Comparison of ENCODE assay signal across 26 cellular contexts in the genomic region with DNA sequence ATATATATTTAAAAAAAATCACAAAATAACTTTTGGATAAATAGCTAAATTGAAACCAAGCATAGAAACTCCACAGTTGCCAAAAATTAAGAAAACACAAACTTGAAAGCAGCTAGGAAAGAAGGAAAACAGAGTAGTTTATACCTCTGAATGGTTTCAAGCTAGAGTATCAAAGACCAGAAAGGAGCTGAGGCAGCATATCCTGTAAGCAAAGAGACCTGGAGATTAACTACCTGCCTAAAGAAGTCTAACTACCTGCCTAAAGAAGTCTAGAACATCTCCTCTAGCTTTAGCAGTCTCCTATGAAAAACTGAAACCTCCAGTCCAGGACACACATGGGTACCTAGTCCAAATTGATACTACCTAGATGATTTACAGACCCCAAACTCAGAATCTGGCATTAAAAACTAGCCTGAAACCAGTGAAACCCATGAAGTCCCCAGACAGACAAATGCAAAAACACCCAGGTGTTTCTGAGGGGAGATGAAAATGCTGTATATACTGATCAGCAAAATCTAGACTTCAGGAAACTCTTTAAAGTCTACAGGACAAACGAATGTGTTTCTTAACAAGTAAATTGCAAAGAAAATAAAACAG. TPM values are rescaled to one million over a fixed set of nuclear protein-coding genes. Genes with fewer than 3 reads are reported as not detected.
DNase-seq lines count a peak whose midpoint lies in the region; ATAC-seq and TF ChIP-seq lines count a peak whose summit lies in the region.
"Had no signal": no experiment of that assay in that cellular context is flagged by ENCODE, and none has a peak within 500 bp of the region (broad histone marks: within the 10 kb centered on the region; RNA-seq: fewer than 3 reads in every experiment).

No MANE protein-coding gene starts in this region.

- no peak overlapping the region for H3K27ac ChIP-seq in CD4-positive, alpha-beta memory T cell (ENCODE audit: low read depth, low read length)
- H3K27ac ChIP-seq in upper lobe of right lung, result no peak overlapping the region
- H3K27ac ChIP-seq: BLaER1 treated with 17β-estradiol and CSF1 and Interleukin-3, amounts not matched to agents 10 nM and 100 nM; coronary artery; parathyroid adenoma had no signal

- H3K27ac Mint-ChIP-seq in CD4-positive, alpha-beta memory T cell, result peak overlapping the region in 4 of 7 donors; percentile 36 to 75 (median 60)
- H3K27ac Mint-ChIP-seq in endothelial cell (ENCODE audit: unreplicated experiment), result peak overlapping the region; percentile 14
- H3K27ac Mint-ChIP-seq: activated CD4-positive, alpha-beta memory T cell treated with anti-CD3 and anti-CD28 coated beads, Interleukin-2, amount 10 ng/mL, durations not matched to agents 7 days and 5 days; type B pancreatic cell had no signal

- H3K4me1 ChIP-seq in CD4-positive, alpha-beta memory T cell (ENCODE audit: insufficient read depth, low read length), result peaks cover 10% of the 10 kb centered on the region
- peaks cover 21% of the 10 kb centered on the region for H3K4me1 ChIP-seq in upper lobe of right lung

- H3K27me3 ChIP-seq in CD4-positive, alpha-beta memory T cell (ENCODE audit: insufficient read depth, low read length), result no peaks in the 10 kb centered on the region
- H3K27me3 ChIP-seq in upper lobe of right lung, result no peaks in the 10 kb centered on the region
- H3K27me3 ChIP-seq: BLaER1 treated with 17β-estradiol and CSF1 and Interleukin-3, amounts not matched to agents 10 nM and 100 nM had no signal

- CTCF ChIA-PET in CD4-positive, alpha-beta memory T cell (lab: Charles Lee; ENCODE audit: partially characterized antibody), result interaction anchor here (0.8 kb wide), 1 partner anchor 8 kb away, joined by 4 read pairs; no protein-coding TSS in a partner anchor

- peaks cover 11% of the 10 kb centered on the region for H3K36me3 ChIP-seq in CD4-positive, alpha-beta memory T cell (ENCODE audit: insufficient read depth, low read length)
- peaks cover 42% of the 10 kb centered on the region for H3K36me3 ChIP-seq in upper lobe of right lung

- H3K4me1 Mint-ChIP-seq in CD4-positive, alpha-beta memory T cell, result peaks cover 26 to 46% (median 37%) of the 10 kb centered on the region in 4 donors
- H3K4me1 Mint-ChIP-seq in endothelial cell (ENCODE audit: unreplicated experiment), result peaks cover 4% of the 10 kb centered on the region

- TF ChIP-seq CTCF in endothelial cell (IDR thresholded peaks at IDR 0.05; ENCODE audit: unreplicated experiment) (no peak), upper lobe of right lung (IDR thresholded peaks at IDR 0.05) (no peak)

- ATAC-seq in GM18907 (IDR thresholded peaks at IDR 0.05; ENCODE audit: unreplicated experiment) (peak; percentile 63), HG03460 (IDR thresholded peaks at IDR 0.05; ENCODE audit: unreplicated experiment) (peak; percentile 56), GM21528 (IDR thresholded peaks at IDR 0.05; ENCODE audit: low FRiP score, unreplicated experiment) (no peak), upper lobe of right lung (no peak)
- ATAC-seq: activated CD4-positive, CD25-positive, alpha-beta regulatory T cell treated with anti-CD3 and anti-CD28 coated beads, Interleukin-2, amount 50 U/mL, for 24 hours; effector memory CD8-positive, alpha-beta T cell; esophagus mucosa had no signal

- no peaks in the 10 kb centered on the region for H3K9me3 Mint-ChIP-seq in CD4-positive, alpha-beta memory T cell
- H3K9me3 Mint-ChIP-seq in endothelial cell (ENCODE audit: unreplicated experiment), result no peaks in the 10 kb centered on the region
- H3K9me3 Mint-ChIP-seq: activated CD4-positive, alpha-beta memory T cell treated with anti-CD3 and anti-CD28 coated beads, Interleukin-2, amount 10 ng/mL, durations not matched to agents 7 days and 5 days; effector memory CD8-positive, alpha-beta T cell; type B pancreatic cell had no signal

- H3K27me3 Mint-ChIP-seq in CD4-positive, alpha-beta memory T cell, result no peaks in the 10 kb centered on the region
- H3K27me3 Mint-ChIP-seq in endothelial cell (ENCODE audit: unreplicated experiment), result no peaks in the 10 kb centered on the region
- H3K27me3 Mint-ChIP-seq: activated CD4-positive, alpha-beta memory T cell treated with anti-CD3 and anti-CD28 coated beads, Interleukin-2, amount 10 ng/mL, durations not matched to agents 7 days and 5 days; effector memory CD8-positive, alpha-beta T cell; type B pancreatic cell had no signal

- no peak for DNase-seq in CD4-positive, alpha-beta memory T cell
- DNase-seq in endothelial cell (ENCODE audit: low spot score) (no peak), upper lobe of right lung (no peak), cerebellum (ENCODE audit: low spot score) (no peak)
- DNase-seq: activated CD4-positive, alpha-beta memory T cell treated with anti-CD3 and anti-CD28 coated beads, Interleukin-2, amount 10 ng/mL, durations not matched to agents 7 days and 5 days; amniotic stem cell; Calu3; DMS79 treated with DMSO at 0.1 percent for 48 hours; effector memory CD8-positive, alpha-beta T cell; foreskin fibroblast; GF-D8; H7; Kasumi-1; NCI-H510A; stimulated activated CD4-positive, alpha-beta T cell treated with anti-CD3 and anti-CD28 coated beads, Interleukin-2, amount 100 ng/mL, for 48 hours; T-helper 1 cell had no signal

- POLR2A ChIA-PET in CD4-positive, alpha-beta memory T cell (lab: Charles Lee; ENCODE audit: partially characterized antibody), result no interaction called here

- intact Hi-C loops in CD4-positive, alpha-beta memory T cell (cut with micrococcal nuclease), result no loop called here
- intact Hi-C loops in upper lobe of right lung (cut with DNase I), result no loop called here

- peaks cover 10 to 24% of the 10 kb centered on the region in 2 donors for H3K36me3 Mint-ChIP-seq in CD4-positive, alpha-beta memory T cell
- H3K36me3 Mint-ChIP-seq in endothelial cell (ENCODE audit: low read depth, unreplicated experiment), result peaks cover 10% of the 10 kb centered on the region

- peak overlapping the region in 1 of 8 donors; percentile 36 for H3K4me3 Mint-ChIP-seq in CD4-positive, alpha-beta memory T cell
- no peak overlapping the region for H3K4me3 Mint-ChIP-seq in endothelial cell (ENCODE audit: unreplicated experiment)
- H3K4me3 Mint-ChIP-seq: activated CD4-positive, alpha-beta memory T cell treated with anti-CD3 and anti-CD28 coated beads, Interleukin-2, amount 10 ng/mL, durations not matched to agents 7 days and 5 days; effector memory CD8-positive, alpha-beta T cell; type B pancreatic cell had no signal

- no peak overlapping the region for H3K4me3 ChIP-seq in CD4-positive, alpha-beta memory T cell (ENCODE audit: low read length in 2 of 2)
- H3K4me3 ChIP-seq in upper lobe of right lung, result no peak overlapping the region
- H3K4me3 ChIP-seq: BLaER1 treated with 17β-estradiol and CSF1 and Interleukin-3, amounts not matched to agents 10 nM and 100 nM; coronary artery; lung had no signal

- H3K9me3 ChIP-seq in CD4-positive, alpha-beta memory T cell (ENCODE audit: control insufficient read depth in 1 of 2, low read length in 2 of 2), result no peaks in the 10 kb centered on the region
- no peaks in the 10 kb centered on the region for H3K9me3 ChIP-seq in upper lobe of right lung
- H3K9me3 ChIP-seq: BLaER1 treated with 17β-estradiol and CSF1 and Interleukin-3, amounts not matched to agents 10 nM and 100 nM had no signal

RNA-seq across cellular contexts. Expression of a gene that starts 17.6 kb away (rescaled TPM):
- total RNA-seq in CD4-positive, alpha-beta memory T cell, result 10 to 100 TPM; 48.4 to 50.8 TPM
- polyA plus RNA-seq in CD4-positive, alpha-beta memory T cell, result 10 to 100 TPM; 23.9 to 31.6 TPM
- 34.8 TPM for total RNA-seq in endothelial cell (ENCODE audit: unreplicated experiment)
- total RNA-seq in upper lobe of right lung, result 43.6 TPM
- 60.2 TPM for total RNA-seq in cerebellum

Comparison
In these comparisons a context has a peak if more than half of its experiments do, and no peak if none do; other contexts are left out.
1. ATAC-seq: peak in GM18907 (single experiment) and HG03460 (single experiment); none in GM21528 (single experiment) and upper lobe of right lung (single experiment).